30 cellular contexts compared by ENCODE assay signal in the genomic region with DNA sequence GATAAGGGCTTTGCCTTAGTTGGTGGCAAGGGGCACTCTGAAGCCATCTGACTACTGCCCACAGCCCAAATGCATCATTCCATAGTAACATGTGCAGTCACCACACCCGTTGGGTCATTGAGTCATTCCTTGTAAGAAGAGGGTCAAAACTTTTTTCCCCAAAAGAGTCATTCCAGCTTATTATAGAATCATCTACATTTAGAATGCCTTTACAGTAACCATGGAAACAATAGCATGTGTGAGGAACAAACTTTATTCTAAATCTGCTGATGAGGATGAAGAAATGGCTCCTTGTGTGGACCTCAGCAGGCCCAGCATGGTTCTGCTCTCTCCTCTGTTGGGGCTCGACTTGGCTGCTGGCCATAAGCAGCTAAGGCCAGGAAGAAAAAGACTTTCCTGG.
"Had no signal": no experiment of that assay in that cellular context is flagged by ENCODE, and none has a peak within 500 bp of the region (broad histone marks: within the 10 kb centered on the region; RNA-seq: fewer than 3 reads in every experiment).

No MANE protein-coding gene starts in this region.

- H3K36me3 ChIP-seq: heart left ventricle, left lung, lower lobe of right lung, ovary, right atrium auricular region, stomach, suprapubic skin, thoracic aorta, tibial artery, upper lobe of right lung had no signal

- ATAC-seq: heart left ventricle; left colon; left lung; lower lobe of right lung; mucosa of descending colon; naive thymus-derived CD4-positive, alpha-beta T cell; sciatic nerve; stimulated activated naive B cell treated with anti-CD40 and anti-IgM and Interleukin-4, amounts not matched to agents 10 μg/mL and 1 μg/mL and 100 μg/mL, for 72 hours; stimulated activated naive CD8-positive, alpha-beta T cell treated with anti-CD3 and anti-CD28 coated beads, Interleukin-15, Interleukin-2, amounts not matched to agents 100 U/mL and 50 U/mL, for 24 hours; upper lobe of right lung had no signal

- H3K36me3 Mint-ChIP-seq: mesothelial cell of epicardium; naive thymus-derived CD4-positive, alpha-beta T cell; natural killer cell treated with Interleukin-12 subunit alpha and Interleukin-12 subunit beta and Interleukin-15 and Interleukin-18, amount 100 ng/mL, for 72 hours; stimulated activated naive B cell treated with anti-CD40 and anti-IgM and Interleukin-4, amounts not matched to agents 10 μg/mL and 1 μg/mL and 100 μg/mL, for 72 hours had no signal

- DNase-seq: heart left ventricle; kidney; left colon; left lung; lower lobe of right lung; mammary epithelial cell; mesendoderm; mucosa of descending colon; naive thymus-derived CD4-positive, alpha-beta T cell; ovary; stimulated activated CD4-positive, alpha-beta T cell treated with anti-CD3 and anti-CD28 coated beads, Interleukin-12 subunit alpha, Interleukin-12 subunit beta, amount 100 ng/mL, for 4 hours; stimulated activated CD4-positive, alpha-beta T cell treated with anti-CD3 and anti-CD28 coated beads, Interleukin-15, amount 100 ng/mL, for 24 hours; stimulated activated CD4-positive, alpha-beta T cell treated with anti-CD3 and anti-CD28 coated beads, Interleukin-2, amount 100 ng/mL, for 24 hours; stimulated activated CD4-positive, alpha-beta T cell treated with anti-CD3 and anti-CD28 coated beads, Interleukin-4, amount 100 ng/mL, for 1 hour; stimulated activated naive B cell treated with anti-CD40 and anti-IgM and Interleukin-4, amounts not matched to agents 10 μg/mL and 1 μg/mL and 100 μg/mL, for 72 hours; stimulated activated naive CD8-positive, alpha-beta T cell treated with anti-CD3 and anti-CD28 coated beads, Interleukin-15, Interleukin-2, amounts not matched to agents 100 U/mL and 50 U/mL, for 24 hours; stomach; tibial artery; trophoblast cell; upper lobe of right lung had no signal

- H3K4me1 ChIP-seq: heart left ventricle, left lung, lower lobe of right lung, right atrium auricular region, stomach, suprapubic skin, tibial artery, upper lobe of right lung had no signal

- H3K4me1 Mint-ChIP-seq: mesothelial cell of epicardium; naive thymus-derived CD4-positive, alpha-beta T cell; stimulated activated naive B cell treated with anti-CD40 and anti-IgM and Interleukin-4, amounts not matched to agents 10 μg/mL and 1 μg/mL and 100 μg/mL, for 72 hours had no signal

- FAIRE-seq: islet of Langerhans, kidney, urothelium cell line had no signal

- H3K27me3 ChIP-seq: heart left ventricle, left lung, ovary, right atrium auricular region, suprapubic skin, tibial artery, upper lobe of right lung had no signal

- H3K27ac Mint-ChIP-seq: mesothelial cell of epicardium; naive thymus-derived CD4-positive, alpha-beta T cell; natural killer cell treated with Interleukin-12 subunit alpha and Interleukin-12 subunit beta and Interleukin-15 and Interleukin-18, amount 100 ng/mL, for 72 hours; progenitor cell of endocrine pancreas; stimulated activated naive B cell treated with anti-CD40 and anti-IgM and Interleukin-4, amounts not matched to agents 10 μg/mL and 1 μg/mL and 100 μg/mL, for 72 hours had no signal

- H3K9me3 ChIP-seq: mucosa of descending colon, ovary, suprapubic skin, thoracic aorta, tibial artery, upper lobe of right lung had no signal

- H3K27ac ChIP-seq: heart left ventricle, left lung, lower lobe of right lung, ovary, right atrium auricular region, skin epidermis, stomach, suprapubic skin, thoracic aorta, tibial artery, upper lobe of right lung had no signal

- H3K4me3 ChIP-seq: heart left ventricle, left lung, lower lobe of right lung, mucosa of descending colon, ovary, right atrium auricular region, skin epidermis, stomach, suprapubic skin, thoracic aorta, tibial artery, upper lobe of right lung had no signal

- H3K27me3 Mint-ChIP-seq: stimulated activated naive B cell treated with anti-CD40 and anti-IgM and Interleukin-4, amounts not matched to agents 10 μg/mL and 1 μg/mL and 100 μg/mL, for 72 hours had no signal

- H3K4me3 Mint-ChIP-seq: mesothelial cell of epicardium; naive thymus-derived CD4-positive, alpha-beta T cell; natural killer cell treated with Interleukin-12 subunit alpha and Interleukin-12 subunit beta and Interleukin-15 and Interleukin-18, amount 100 ng/mL, for 72 hours; stimulated activated naive B cell treated with anti-CD40 and anti-IgM and Interleukin-4, amounts not matched to agents 10 μg/mL and 1 μg/mL and 100 μg/mL, for 72 hours had no signal

- H3K9me3 Mint-ChIP-seq: natural killer cell treated with Interleukin-12 subunit alpha and Interleukin-12 subunit beta and Interleukin-15 and Interleukin-18, amount 100 ng/mL, for 72 hours had no signal
